Comparison of ENCODE assay signal across 15 cellular contexts in the genomic region with DNA sequence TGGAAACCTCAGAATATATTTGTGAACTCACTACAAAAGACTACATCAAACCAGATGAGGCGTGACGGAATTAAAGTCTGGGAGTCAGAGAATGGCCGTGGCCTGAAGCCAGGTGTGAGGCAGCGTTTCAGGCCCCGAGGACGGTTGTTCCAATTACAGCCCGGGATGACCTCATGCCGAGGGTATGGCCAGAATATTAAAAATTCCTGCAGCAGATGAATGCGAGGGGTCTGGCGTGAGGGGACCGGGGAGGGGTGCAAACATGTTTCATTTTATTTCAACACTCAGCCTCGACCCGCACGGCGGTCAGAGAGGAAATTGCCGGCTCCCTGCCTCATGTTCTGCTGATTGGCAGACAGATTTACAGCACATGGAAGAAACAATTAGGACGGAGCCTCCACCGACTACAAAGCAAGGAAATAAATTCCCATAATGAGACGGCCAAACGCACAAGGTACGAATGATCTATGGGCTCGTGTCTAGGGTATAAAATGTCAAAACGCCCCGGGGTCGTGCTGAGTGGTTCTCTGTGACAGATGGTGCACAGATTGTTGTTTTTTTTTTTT.
DNase-seq lines count a peak whose midpoint lies in the region; TF ChIP-seq lines count a peak whose summit lies in the region.
"Had no signal": no experiment of that assay in that cellular context is flagged by ENCODE, and none has a peak within 500 bp of the region (broad histone marks: within the 10 kb centered on the region; RNA-seq: fewer than 3 reads in every experiment).

No MANE protein-coding gene starts in this region.

- no peaks in the 10 kb centered on the region for H3K79me2 ChIP-seq in mammary epithelial cell (ENCODE audit: insufficient read depth, low read length)

- H4K20me1 ChIP-seq in mammary epithelial cell (ENCODE audit: insufficient read depth, low read length), result no peaks in the 10 kb centered on the region

- no TSS peak for BruUV-seq in mammary epithelial cell (replicated peaks; lab: Mats Ljungman, UMichigan)

- DNase-seq in breast epithelium (ENCODE audit: low spot score in 2 of 2) (no peak), mammary epithelial cell (no peak), chondrocyte (ENCODE audit: low spot score) (no peak), mucosa of gallbladder (ENCODE audit: low spot score) (peak; percentile 6), NCI-H1417 treated with DMSO at 0.1 percent for 48 hours (lab: John Stamatoyannopoulos, UW) (no peak)
- no peak for DNase-seq in stimulated activated CD8-positive, alpha-beta memory T cell treated with anti-CD3 and anti-CD28 coated beads, Interleukin-4, amount 100 ng/mL, for 48 hours
- no peak for DNase-seq in activated naive CD8-positive, alpha-beta T cell treated with anti-CD3 and anti-CD28 coated beads for 36 hours
- no peak for DNase-seq in stimulated activated CD4-positive, alpha-beta T cell treated with anti-CD3 and anti-CD28 coated beads, Interleukin-2, amount 100 ng/mL, for 24 hours
- DNase-seq: caudate nucleus, immature natural killer cell, NCI-H748 treated with DMSO at 0.1 percent for 48 hours, Peyer's patch had no signal

- H3K36me3 Mint-ChIP-seq in chondrocyte (ENCODE audit: low read depth), result no peaks in the 10 kb centered on the region
- no peaks in the 10 kb centered on the region for H3K36me3 Mint-ChIP-seq in activated naive CD8-positive, alpha-beta T cell treated with anti-CD3 and anti-CD28 coated beads for 36 hours
- H3K36me3 Mint-ChIP-seq: activated naive CD4-positive, alpha-beta T cell treated with anti-CD3 and anti-CD28 coated beads, Interleukin-2, amount 50 U/mL, for 72 hours; immature natural killer cell had no signal

- H3K4me3 Mint-ChIP-seq in chondrocyte (ENCODE audit: unreplicated experiment), result peak overlapping the region; percentile 47
- H3K4me3 Mint-ChIP-seq in activated naive CD8-positive, alpha-beta T cell treated with anti-CD3 and anti-CD28 coated beads for 36 hours, result no peak overlapping the region
- H3K4me3 Mint-ChIP-seq: immature natural killer cell; T-helper 1 cell treated with Interleukin-12 subunit alpha and Interleukin-12 subunit beta and Interleukin-4 antibody, amounts not matched to agents 30 μg/mL and 1 μg/mL, for 36 hours had no signal

- 5% methylated on average over 14 of the region's 25 CpGs for WGBS in mammary epithelial cell (ENCODE audit: low coverage, missing lambda C conversion rate)

- CTCF ChIA-PET in mammary epithelial cell (lab: Charles Lee; ENCODE audit: low non-redundant PET), result no interaction called here

- in situ Hi-C loops in mammary epithelial cell (cut with MboI; ENCODE audit: low sequenced_read_pairs in 2 of 2), result no loop called here

- no peaks in the 10 kb centered on the region for H3K27me3 Mint-ChIP-seq in chondrocyte (ENCODE audit: low read depth)
- no peaks in the 10 kb centered on the region for H3K27me3 Mint-ChIP-seq in activated naive CD8-positive, alpha-beta T cell treated with anti-CD3 and anti-CD28 coated beads for 36 hours

- H3K27ac ChIP-seq in breast epithelium, result no peak overlapping the region
- H3K27ac ChIP-seq in mammary epithelial cell (ENCODE audit: insufficient read depth, low read depth, low read length), result no peak overlapping the region
- H3K27ac ChIP-seq: A549, Peyer's patch had no signal

- no peak for TF ChIP-seq POLR2A in breast epithelium (IDR thresholded peaks at IDR 0.05)

- TF ChIP-seq CTCF in breast epithelium (IDR thresholded peaks at IDR 0.05), result no peak
- no peak for TF ChIP-seq CTCF in mammary epithelial cell (conservative IDR thresholded peaks at IDR 0.05 in 1 of 2, IDR thresholded peaks at IDR 0.05 in 1 of 2; ENCODE audit: extremely low read depth in 1 of 2, insufficient read depth in 1 of 2, low read depth in 1 of 2, low read length in 2 of 2)
- no peak for TF ChIP-seq CTCF in chondrocyte (IDR thresholded peaks at IDR 0.05)

- H3K27ac Mint-ChIP-seq in chondrocyte (ENCODE audit: unreplicated experiment), result no peak overlapping the region
- H3K27ac Mint-ChIP-seq in activated naive CD8-positive, alpha-beta T cell treated with anti-CD3 and anti-CD28 coated beads for 36 hours, result no peak overlapping the region
- H3K27ac Mint-ChIP-seq: activated naive CD4-positive, alpha-beta T cell treated with anti-CD3 and anti-CD28 coated beads, Interleukin-2, amount 50 U/mL, for 72 hours; immature natural killer cell; T-helper 1 cell treated with Interleukin-12 subunit alpha and Interleukin-12 subunit beta and Interleukin-4 antibody, amounts not matched to agents 30 μg/mL and 1 μg/mL, for 36 hours had no signal

- no peak overlapping the region for H2AFZ ChIP-seq in mammary epithelial cell (ENCODE audit: low read depth, low read length)

- H3K9ac ChIP-seq in mammary epithelial cell (ENCODE audit: insufficient read depth, low read length), result no peak overlapping the region

- no peaks in the 10 kb centered on the region for H3K9me3 Mint-ChIP-seq in chondrocyte (ENCODE audit: low read depth)
- H3K9me3 Mint-ChIP-seq in activated naive CD8-positive, alpha-beta T cell treated with anti-CD3 and anti-CD28 coated beads for 36 hours, result no peaks in the 10 kb centered on the region
- H3K9me3 Mint-ChIP-seq: immature natural killer cell; T-helper 1 cell treated with Interleukin-12 subunit alpha and Interleukin-12 subunit beta and Interleukin-4 antibody, amounts not matched to agents 30 μg/mL and 1 μg/mL, for 36 hours had no signal

- dilution Hi-C loops in mammary epithelial cell (cut with HindIII; ENCODE audit: low sequenced_read_pairs), result no loop called here

- intact Hi-C loops in breast epithelium (cut with DNase I; ENCODE audit: low total_unique reads), result no loop called here
- intact Hi-C loops in mammary epithelial cell (cut with micrococcal nuclease), result no loop called here

- no peaks in the 10 kb centered on the region for H3K9me3 ChIP-seq in breast epithelium
- H3K9me3 ChIP-seq in mammary epithelial cell (replicated peaks; ENCODE audit: insufficient read depth, low read length), result peaks cover 8% of the 10 kb centered on the region
- H3K9me3 ChIP-seq: A549 had no signal

- H3K4me1 Mint-ChIP-seq in chondrocyte (ENCODE audit: low read depth), result peaks cover 9% of the 10 kb centered on the region
- H3K4me1 Mint-ChIP-seq in activated naive CD8-positive, alpha-beta T cell treated with anti-CD3 and anti-CD28 coated beads for 36 hours, result no peaks in the 10 kb centered on the region
- H3K4me1 Mint-ChIP-seq: immature natural killer cell had no signal

- no peak overlapping the region for H3K4me2 ChIP-seq in mammary epithelial cell (ENCODE audit: insufficient read depth, low read depth, low read length)
- H3K4me2 ChIP-seq: A549 had no signal

- no peaks in the 10 kb centered on the region for H3K27me3 ChIP-seq in breast epithelium
- no peaks in the 10 kb centered on the region for H3K27me3 ChIP-seq in mammary epithelial cell (ENCODE audit: insufficient read depth, low read length)
- H3K27me3 ChIP-seq: Peyer's patch had no signal

- no peaks in the 10 kb centered on the region for H3K36me3 ChIP-seq in breast epithelium
- H3K36me3 ChIP-seq in mammary epithelial cell (ENCODE audit: insufficient read depth, low read length), result no peaks in the 10 kb centered on the region
- H3K36me3 ChIP-seq: Peyer's patch had no signal

- H3K4me1 ChIP-seq in breast epithelium (no peaks in the 10 kb centered on the region), mammary epithelial cell (ENCODE audit: insufficient read depth, low read length) (no peaks in the 10 kb centered on the region)
- H3K4me1 ChIP-seq: A549, Peyer's patch had no signal

- H3K4me3 ChIP-seq in breast epithelium (peak overlapping the region in 2 of 3 donors; percentile 3 to 8), mammary epithelial cell (replicated peaks in 1 of 3; ENCODE audit: insufficient read depth in 1 of 3, low read depth in 2 of 3, low read length in 3 of 3) (no peak overlapping the region)
- H3K4me3 ChIP-seq: A549, Peyer's patch had no signal

Comparison
In these comparisons a context has a peak if more than half of its experiments do, and no peak if none do; other contexts are left out.
1. H3K4me3 ChIP-seq: peak in breast epithelium (2 of 3); none in mammary epithelial cell (0 of 3).